15 cellular contexts compared by ENCODE assay signal in the genomic region with DNA sequence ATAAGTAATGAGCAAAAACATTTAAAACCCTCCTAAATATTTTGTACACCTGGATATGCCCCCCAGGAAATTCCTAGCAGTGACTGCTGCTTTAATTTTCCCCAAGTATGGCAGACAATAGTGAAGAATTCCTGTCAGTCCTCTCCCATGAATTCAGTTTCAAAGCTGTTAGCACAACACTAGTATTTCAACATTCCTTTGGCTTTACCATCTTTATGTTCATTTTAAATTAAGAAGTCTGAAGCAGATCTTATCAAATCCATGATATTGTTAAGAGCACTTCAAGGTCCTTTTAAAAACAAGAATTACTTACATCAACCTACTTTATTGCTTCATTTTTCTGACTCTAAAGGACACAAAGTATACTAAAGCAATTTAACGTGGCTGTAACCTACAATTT. TPM values are rescaled to one million over a fixed set of nuclear protein-coding genes. Genes with fewer than 3 reads are reported as not detected.
DNase-seq lines count a peak whose midpoint lies in the region; ATAC-seq and TF ChIP-seq lines count a peak whose summit lies in the region.
"Had no signal": no experiment of that assay in that cellular context is flagged by ENCODE, and none has a peak within 500 bp of the region (broad histone marks: within the 10 kb centered on the region; RNA-seq: fewer than 3 reads in every experiment).

No MANE protein-coding gene starts in this region.

- H3K4me3 ChIP-seq in GM23338 (no peak overlapping the region), HAP-1 (no peak overlapping the region), epithelial cell of esophagus (ENCODE audit: low read length) (no peak overlapping the region), smooth muscle cell (no peak overlapping the region)
- H3K4me3 ChIP-seq: A549, GM23248 had no signal

- no peak overlapping the region for H3K9ac ChIP-seq in smooth muscle cell (ENCODE audit: low read depth)
- H3K9ac ChIP-seq: GM23248 had no signal

- no peak overlapping the region for H3K4me3 Mint-ChIP-seq in GM23338
- H3K4me3 Mint-ChIP-seq: CD14-positive monocyte; CD8-positive, alpha-beta T cell; IgD-negative memory B cell had no signal

- H4K20me1 ChIP-seq in GM23338 (replicated peaks; ENCODE audit: insufficient read depth): no peaks in the 10 kb centered on the region
- no peaks in the 10 kb centered on the region for H4K20me1 ChIP-seq in smooth muscle cell (ENCODE audit: low read depth)

- peaks cover 26% of the 10 kb centered on the region for H3K4me1 Mint-ChIP-seq in GM23338
- H3K4me1 Mint-ChIP-seq: CD14-positive monocyte, IgD-negative memory B cell had no signal

- no peaks in the 10 kb centered on the region for H3K36me3 ChIP-seq in GM23338 (ENCODE audit: insufficient read depth)
- H3K36me3 ChIP-seq in HAP-1 (replicated peaks): no peaks in the 10 kb centered on the region
- no peaks in the 10 kb centered on the region for H3K36me3 ChIP-seq in smooth muscle cell (ENCODE audit: low read depth)

- ATAC-seq in GM23338 (no peak), GM19463 (IDR thresholded peaks at IDR 0.05; ENCODE audit: unreplicated experiment) (no peak)
- ATAC-seq: A549; CD8-positive, alpha-beta T cell had no signal

- H3K4me1 ChIP-seq in GM23338 (ENCODE audit: insufficient read depth) (peaks cover 11% of the 10 kb centered on the region), HAP-1 (peaks cover 18% of the 10 kb centered on the region), smooth muscle cell (ENCODE audit: low read depth) (no peaks in the 10 kb centered on the region)
- H3K4me1 ChIP-seq: A549 had no signal

- H3K27ac Mint-ChIP-seq in GM23338: peak overlapping the region; percentile 54
- H3K27ac Mint-ChIP-seq: CD14-positive monocyte; CD8-positive, alpha-beta T cell; IgD-negative memory B cell had no signal

- H3K27me3 ChIP-seq in GM23338 (ENCODE audit: insufficient read depth) (no peaks in the 10 kb centered on the region), HAP-1 (ENCODE audit: low read depth) (no peaks in the 10 kb centered on the region), smooth muscle cell (ENCODE audit: low read depth) (no peaks in the 10 kb centered on the region)

- H3K36me3 Mint-ChIP-seq in GM23338 (ENCODE audit: low read depth): peaks cover 3% of the 10 kb centered on the region; the same call in 1 of the 3 replicates
- H3K36me3 Mint-ChIP-seq: CD14-positive monocyte; CD8-positive, alpha-beta T cell; IgD-negative memory B cell had no signal

- H3K27ac ChIP-seq in GM23338 (ENCODE audit: low read depth) (no peak overlapping the region), smooth muscle cell (ENCODE audit: low read depth) (peak overlapping the region; percentile 37)
- H3K27ac ChIP-seq: A549, GM23248 had no signal

- in situ Hi-C loops in HAP-1 (cut with MboI; ENCODE audit: low sequenced_read_pairs): no loop called here

- H3K9me3 ChIP-seq in HAP-1 (no peaks in the 10 kb centered on the region), smooth muscle cell (replicated peaks; ENCODE audit: low read depth) (no peaks in the 10 kb centered on the region)
- H3K9me3 ChIP-seq: A549 had no signal

- H2AFZ ChIP-seq in GM23338 (no peak overlapping the region; the same call in 1 of the 2 replicates), smooth muscle cell (ENCODE audit: low read depth) (no peak overlapping the region)
- H2AFZ ChIP-seq: GM23248 had no signal

- H3K79me2 ChIP-seq in GM23338 (replicated peaks; ENCODE audit: insufficient read depth) (no peaks in the 10 kb centered on the region), smooth muscle cell (ENCODE audit: low read depth) (no peaks in the 10 kb centered on the region)

- no peaks in the 10 kb centered on the region for H3K27me3 Mint-ChIP-seq in GM23338 (ENCODE audit: insufficient read depth, low read depth, poor library complexity)

- H3K9me3 Mint-ChIP-seq in GM23338: no peaks in the 10 kb centered on the region; the same call in 2 of the 3 replicates
- H3K9me3 Mint-ChIP-seq: CD8-positive, alpha-beta T cell had no signal

- TF ChIP-seq CTCF in GM23338 (conservative IDR thresholded peaks at IDR 0.05; ENCODE audit: low read depth in 2 of 2) (no peak), epithelial cell of esophagus (IDR thresholded peaks at IDR 0.05; ENCODE audit: insufficient read depth, low read depth, low read length, missing control alignments) (no peak), smooth muscle cell (IDR thresholded peaks at IDR 0.05; ENCODE audit: borderline replicate concordance, insufficient read depth, poor library complexity, severe bottlenecking) (no peak)

- DNase-seq in GM23338 (ENCODE audit: low spot score): peak; percentile 17
- peak; percentile 13 to 79 for DNase-seq in HAP-1 (ENCODE audit: low spot score in 2 of 2)
- DNase-seq in epithelial cell of esophagus (ENCODE audit: low read depth): peak; percentile 7
- no peak for DNase-seq in smooth muscle cell (lab: John Stamatoyannopoulos, UW; ENCODE audit: unreplicated experiment)
- DNase-seq in NCI-H748 (lab: John Stamatoyannopoulos, UW; ENCODE audit: unreplicated experiment): no peak
- DNase-seq: CD8-positive, alpha-beta T cell; COR-L47; DMS153; GF-D8; GM23248; H7 had no signal

- H3K4me2 ChIP-seq in GM23338: no peak overlapping the region
- no peak overlapping the region for H3K4me2 ChIP-seq in smooth muscle cell
- H3K4me2 ChIP-seq: A549 had no signal

- no peaks in the 10 kb centered on the region for H3F3A ChIP-seq in GM23338 (replicated peaks; ENCODE audit: low read depth)
- H3F3A ChIP-seq in smooth muscle cell (ENCODE audit: low read depth): no peaks in the 10 kb centered on the region

- 51% methylated on average over 1 of the region's 1 CpG for WGBS in smooth muscle cell (ENCODE audit: low lambda C conversion rate)

- 0 out of 2 replicates have a peak, but pooled peaks cover 10% of the 10 kb centered on the region for H3K9me2 ChIP-seq in GM23338 (ENCODE audit: insufficient read depth)

TF ChIP-seq in GM23338, 12 proteins besides CTCF, POLR2A, EP300 and RAD21 (continues in another document):
- TF ChIP-seq NANOG (IDR thresholded peaks at IDR 0.05; ENCODE audit: borderline replicate concordance) (no peak), ZNF114 (CRISPR knock-in tag; IDR thresholded peaks at IDR 0.05) (no peak), EZH2 (IDR thresholded peaks at IDR 0.05; ENCODE audit: low read depth, unreplicated experiment) (no peak), JUNB (IDR thresholded peaks at IDR 0.05; ENCODE audit: unreplicated experiment) (no peak), CREB1 (CRISPR knock-in tag; IDR thresholded peaks at IDR 0.05; ENCODE audit: low read depth) (no peak), STAT1 (IDR thresholded peaks at IDR 0.05; ENCODE audit: unreplicated experiment) (no peak), POLR2AphosphoS5 (IDR thresholded peaks at IDR 0.05; ENCODE audit: low read depth) (no peak), EZH2phosphoT487 (IDR thresholded peaks at IDR 0.05; ENCODE audit: unreplicated experiment) (no peak)
- TF ChIP-seq, protein P1, sequence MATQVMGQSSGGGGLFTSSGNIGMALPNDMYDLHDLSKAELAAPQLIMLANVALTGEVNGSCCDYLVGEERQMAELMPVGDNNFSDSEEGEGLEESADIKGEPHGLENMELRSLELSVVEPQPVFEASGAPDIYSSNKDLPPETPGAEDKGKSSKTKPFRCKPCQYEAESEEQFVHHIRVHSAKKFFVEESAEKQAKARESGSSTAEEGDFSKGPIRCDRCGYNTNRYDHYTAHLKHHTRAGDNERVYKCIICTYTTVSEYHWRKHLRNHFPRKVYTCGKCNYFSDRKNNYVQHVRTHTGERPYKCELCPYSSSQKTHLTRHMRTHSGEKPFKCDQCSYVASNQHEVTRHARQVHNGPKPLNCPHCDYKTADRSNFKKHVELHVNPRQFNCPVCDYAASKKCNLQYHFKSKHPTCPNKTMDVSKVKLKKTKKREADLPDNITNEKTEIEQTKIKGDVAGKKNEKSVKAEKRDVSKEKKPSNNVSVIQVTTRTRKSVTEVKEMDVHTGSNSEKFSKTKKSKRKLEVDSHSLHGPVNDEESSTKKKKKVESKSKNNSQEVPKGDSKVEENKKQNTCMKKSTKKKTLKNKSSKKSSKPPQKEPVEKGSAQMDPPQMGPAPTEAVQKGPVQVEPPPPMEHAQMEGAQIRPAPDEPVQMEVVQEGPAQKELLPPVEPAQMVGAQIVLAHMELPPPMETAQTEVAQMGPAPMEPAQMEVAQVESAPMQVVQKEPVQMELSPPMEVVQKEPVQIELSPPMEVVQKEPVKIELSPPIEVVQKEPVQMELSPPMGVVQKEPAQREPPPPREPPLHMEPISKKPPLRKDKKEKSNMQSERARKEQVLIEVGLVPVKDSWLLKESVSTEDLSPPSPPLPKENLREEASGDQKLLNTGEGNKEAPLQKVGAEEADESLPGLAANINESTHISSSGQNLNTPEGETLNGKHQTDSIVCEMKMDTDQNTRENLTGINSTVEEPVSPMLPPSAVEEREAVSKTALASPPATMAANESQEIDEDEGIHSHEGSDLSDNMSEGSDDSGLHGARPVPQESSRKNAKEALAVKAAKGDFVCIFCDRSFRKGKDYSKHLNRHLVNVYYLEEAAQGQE (IDR thresholded peaks at IDR 0.05; ENCODE audit: unreplicated experiment): no peak
- TF ChIP-seq, protein P2, sequence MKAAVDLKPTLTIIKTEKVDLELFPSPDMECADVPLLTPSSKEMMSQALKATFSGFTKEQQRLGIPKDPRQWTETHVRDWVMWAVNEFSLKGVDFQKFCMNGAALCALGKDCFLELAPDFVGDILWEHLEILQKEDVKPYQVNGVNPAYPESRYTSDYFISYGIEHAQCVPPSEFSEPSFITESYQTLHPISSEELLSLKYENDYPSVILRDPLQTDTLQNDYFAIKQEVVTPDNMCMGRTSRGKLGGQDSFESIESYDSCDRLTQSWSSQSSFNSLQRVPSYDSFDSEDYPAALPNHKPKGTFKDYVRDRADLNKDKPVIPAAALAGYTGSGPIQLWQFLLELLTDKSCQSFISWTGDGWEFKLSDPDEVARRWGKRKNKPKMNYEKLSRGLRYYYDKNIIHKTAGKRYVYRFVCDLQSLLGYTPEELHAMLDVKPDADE (IDR thresholded peaks at IDR 0.05): no peak

RNA-seq across cellular contexts. Expression of a gene that starts 28.8 kb away (rescaled TPM):
- 18.5 and 35.6 TPM in 2 replicates for total RNA-seq in GM23338 (2014; rRNA removed; shearing (Covaris generic))
- polyA plus RNA-seq in GM23338 (2016; fragmentation: Nextera tagmentation; extraction: Ambion mirVana) (13.4 and 15.7 TPM in 2 replicates), smooth muscle cell (14.3 and 17.5 TPM in 2 replicates)
- 21.0 and 24.8 TPM in 2 replicates for total RNA-seq in smooth muscle cell

Comparison
In these comparisons a context has a peak if more than half of its experiments do, and no peak if none do; other contexts are left out.
1. DNase-seq: peak in GM23338 (single experiment), HAP-1 (2 of 2) and epithelial cell of esophagus (single experiment); none in smooth muscle cell (single experiment) and NCI-H748 (single experiment).